In the genomic region with DNA sequence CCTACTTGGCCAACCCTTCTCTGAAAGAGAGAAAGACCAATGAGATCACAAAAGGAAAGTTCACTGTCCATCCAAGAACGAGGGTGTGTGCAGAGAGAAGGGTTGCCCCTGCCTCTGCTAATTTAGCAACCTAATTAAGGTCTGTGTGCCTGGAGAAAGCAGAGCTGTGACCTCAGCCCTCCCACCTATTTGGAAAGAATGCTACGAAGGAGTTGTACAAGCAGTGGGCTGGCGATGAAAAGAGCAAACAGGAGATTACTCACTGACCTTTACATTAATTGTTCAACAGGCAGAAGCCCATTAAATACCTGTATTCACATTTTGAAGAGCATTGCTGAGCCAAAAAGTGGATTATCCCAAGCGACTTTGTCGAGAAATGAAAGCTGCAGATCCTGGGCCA, we compare ENCODE assay signal across 9 cellular contexts.
"Had no signal": no experiment of that assay in that cellular context is flagged by ENCODE, and none has a peak within 500 bp of the region (broad histone marks: within the 10 kb centered on the region; RNA-seq: fewer than 3 reads in every experiment).

No MANE protein-coding gene starts in this region.

- H3K36me3 ChIP-seq: HAP-1 had no signal

- H3K4me3 ChIP-seq: GM23248, HAP-1 had no signal

- H3K4me1 ChIP-seq: HAP-1 had no signal

- DNase-seq: GM23248, GOT3, H7, HFFc6 had no signal

- H3K4me1 Mint-ChIP-seq: IgD-negative memory B cell had no signal

- H3K27ac ChIP-seq: GM23248, HL-60 had no signal

- H3K4me3 Mint-ChIP-seq: HFFc6, IgD-negative memory B cell had no signal

- H3K9me3 Mint-ChIP-seq: HFFc6, IgD-negative memory B cell had no signal

- H3K27ac Mint-ChIP-seq: HFFc6, IgD-negative memory B cell had no signal

- H3K9ac ChIP-seq: GM23248 had no signal

- H2AFZ ChIP-seq: GM23248 had no signal

- ATAC-seq: HCT116, HepG2 had no signal

- H3K36me3 Mint-ChIP-seq: IgD-negative memory B cell had no signal
